16 cellular contexts compared by ENCODE assay signal in the genomic region with DNA sequence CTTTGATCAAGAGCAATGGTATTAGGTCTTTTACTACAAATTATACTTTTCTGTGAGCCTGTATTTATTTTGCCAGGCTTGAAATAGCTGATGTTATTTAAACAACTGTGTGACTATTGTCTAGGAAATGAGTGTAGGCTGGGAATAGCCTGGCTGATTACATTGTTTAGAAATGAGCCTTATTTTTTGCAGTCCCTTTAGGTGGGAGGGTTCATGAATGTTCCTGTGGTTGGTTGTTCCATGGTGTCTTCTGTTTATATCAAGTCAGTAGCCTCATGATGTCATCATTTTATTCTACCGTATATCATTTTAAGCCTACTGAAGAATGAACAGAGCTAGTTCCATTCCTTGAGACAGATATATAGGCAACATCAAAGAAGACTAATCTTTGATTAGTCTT. TPM values are rescaled to one million over a fixed set of nuclear protein-coding genes. Genes with fewer than 3 reads are reported as not detected.
DNase-seq lines count a peak whose midpoint lies in the region; ATAC-seq and TF ChIP-seq lines count a peak whose summit lies in the region.
"Had no signal": no experiment of that assay in that cellular context is flagged by ENCODE, and none has a peak within 500 bp of the region (broad histone marks: within the 10 kb centered on the region; RNA-seq: fewer than 3 reads in every experiment).

No MANE protein-coding gene starts in this region.

- ATAC-seq in HG03135 (IDR thresholded peaks at IDR 0.05; ENCODE audit: unreplicated experiment), result no peak
- no peak for ATAC-seq in HG02610 (IDR thresholded peaks at IDR 0.05; ENCODE audit: unreplicated experiment)
- no peak for ATAC-seq in GM19397 (IDR thresholded peaks at IDR 0.05; ENCODE audit: unreplicated experiment)
- ATAC-seq: esophagus mucosa; stimulated activated naive CD8-positive, alpha-beta T cell treated with anti-CD3 and anti-CD28 coated beads, Interleukin-15, Interleukin-2, amounts not matched to agents 100 U/mL and 50 U/mL, for 24 hours had no signal

- H3K79me2 ChIP-seq in fibroblast of lung (ENCODE audit: control insufficient read depth, insufficient read depth, low read length), result peaks cover 45% of the 10 kb centered on the region

- no peak overlapping the region for H2AFZ ChIP-seq in fibroblast of lung (ENCODE audit: low read length)

- DNase-seq in GM03348 (ENCODE audit: low spot score) (peak; percentile 46), adipocyte (ENCODE audit: low read depth) (peak; percentile 62), fibroblast of lung (ENCODE audit: low read depth in 2 of 2) (peak; percentile 90 to 93), skeletal muscle cell (ENCODE audit: low read depth) (peak; percentile 90), NCI-H1436 treated with DMSO at 0.1 percent for 48 hours (lab: John Stamatoyannopoulos, UW) (no peak)
- DNase-seq: activated CD4-positive, alpha-beta memory T cell treated with anti-CD3 and anti-CD28 coated beads, Interleukin-2, amount 10 ng/mL, durations not matched to agents 7 days and 5 days; activated effector memory CD4-positive, alpha-beta T cell treated with anti-CD3 and anti-CD28 coated beads, Interleukin-2, amount 50 U/mL, for 16 hours; GDM1; islet precursor cell; NCI-H187 treated with DMSO at 0.1 percent for 48 hours; SIG-M5; stimulated activated naive CD8-positive, alpha-beta T cell treated with anti-CD3 and anti-CD28 coated beads, Interleukin-15, Interleukin-2, amounts not matched to agents 100 U/mL and 50 U/mL, for 24 hours had no signal

- H3K36me3 ChIP-seq in adipocyte (ENCODE audit: control insufficient read depth, insufficient read depth, low read length, severe bottlenecking), result peaks cover 23% of the 10 kb centered on the region
- no peaks in the 10 kb centered on the region for H3K36me3 ChIP-seq in fibroblast of lung (ENCODE audit: control insufficient read depth, insufficient read depth, low read length)

- H3K27ac ChIP-seq in fibroblast of lung (ENCODE audit: insufficient read depth, low read length), result peak overlapping the region; percentile 76

- H3K27me3 ChIP-seq in adipocyte (replicated peaks; ENCODE audit: control insufficient read depth, insufficient read depth, low read length) (no peaks in the 10 kb centered on the region), fibroblast of lung (ENCODE audit: control insufficient read depth, insufficient read depth, low read length) (no peaks in the 10 kb centered on the region)

- TF ChIP-seq CTCF in fibroblast of lung (conservative IDR thresholded peaks at IDR 0.05 in 1 of 2, IDR thresholded peaks at IDR 0.05 in 1 of 2; ENCODE audit: low read depth in 1 of 2, low read length in 2 of 2), result no peak

- H3K4me3 ChIP-seq in adipocyte (ENCODE audit: low read length), result no peak overlapping the region
- H3K4me3 ChIP-seq in fibroblast of lung (replicated peaks in 1 of 4; ENCODE audit: control extremely low read depth in 1 of 4, insufficient read depth in 1 of 4, low read depth in 3 of 4, low read length in 4 of 4), result no peak overlapping the region
- H3K4me3 ChIP-seq in skeletal muscle cell (ENCODE audit: low read depth, low read length), result no peak overlapping the region

- no peaks in the 10 kb centered on the region for H4K20me1 ChIP-seq in fibroblast of lung (ENCODE audit: control insufficient read depth, extremely low read depth, insufficient read depth, low read length)

- H3K9ac ChIP-seq in adipocyte (ENCODE audit: low read length) (peak overlapping the region; percentile 17), fibroblast of lung (ENCODE audit: insufficient read depth, low read length) (no peak overlapping the region)

- peak overlapping the region; percentile 70 for H3K4me2 ChIP-seq in fibroblast of lung (ENCODE audit: extremely low read depth, insufficient read depth, low read length)

- H3K4me1 ChIP-seq in adipocyte (ENCODE audit: control insufficient read depth, insufficient read depth, low read length) (peaks cover 64% of the 10 kb centered on the region), fibroblast of lung (ENCODE audit: control insufficient read depth, extremely low read depth, insufficient read depth, low read length) (peaks cover 38% of the 10 kb centered on the region)

- H3K9me3 ChIP-seq in adipocyte (ENCODE audit: control insufficient read depth, low read length) (no peaks in the 10 kb centered on the region), fibroblast of lung (ENCODE audit: control insufficient read depth, insufficient read depth, low read depth, low read length) (no peaks in the 10 kb centered on the region)

RNA-seq across cellular contexts. Expression of gene MAP1B, which starts 53.0 kb away (rescaled TPM):
- total RNA-seq in fibroblast of lung, result 44.9 and 83.4 TPM in 2 replicates
- 84.4 and 109 TPM in 2 replicates for polyA plus RNA-seq in fibroblast of lung
- polyA plus RNA-seq in fibroblast of lung (2012), result 56.7 and 103 TPM in 2 replicates
- 178 and 206 TPM in 2 replicates for polyA minus RNA-seq in fibroblast of lung (ENCODE audit: low replicate concordance)
